9 cellular contexts compared by ENCODE assay signal in the genomic region with DNA sequence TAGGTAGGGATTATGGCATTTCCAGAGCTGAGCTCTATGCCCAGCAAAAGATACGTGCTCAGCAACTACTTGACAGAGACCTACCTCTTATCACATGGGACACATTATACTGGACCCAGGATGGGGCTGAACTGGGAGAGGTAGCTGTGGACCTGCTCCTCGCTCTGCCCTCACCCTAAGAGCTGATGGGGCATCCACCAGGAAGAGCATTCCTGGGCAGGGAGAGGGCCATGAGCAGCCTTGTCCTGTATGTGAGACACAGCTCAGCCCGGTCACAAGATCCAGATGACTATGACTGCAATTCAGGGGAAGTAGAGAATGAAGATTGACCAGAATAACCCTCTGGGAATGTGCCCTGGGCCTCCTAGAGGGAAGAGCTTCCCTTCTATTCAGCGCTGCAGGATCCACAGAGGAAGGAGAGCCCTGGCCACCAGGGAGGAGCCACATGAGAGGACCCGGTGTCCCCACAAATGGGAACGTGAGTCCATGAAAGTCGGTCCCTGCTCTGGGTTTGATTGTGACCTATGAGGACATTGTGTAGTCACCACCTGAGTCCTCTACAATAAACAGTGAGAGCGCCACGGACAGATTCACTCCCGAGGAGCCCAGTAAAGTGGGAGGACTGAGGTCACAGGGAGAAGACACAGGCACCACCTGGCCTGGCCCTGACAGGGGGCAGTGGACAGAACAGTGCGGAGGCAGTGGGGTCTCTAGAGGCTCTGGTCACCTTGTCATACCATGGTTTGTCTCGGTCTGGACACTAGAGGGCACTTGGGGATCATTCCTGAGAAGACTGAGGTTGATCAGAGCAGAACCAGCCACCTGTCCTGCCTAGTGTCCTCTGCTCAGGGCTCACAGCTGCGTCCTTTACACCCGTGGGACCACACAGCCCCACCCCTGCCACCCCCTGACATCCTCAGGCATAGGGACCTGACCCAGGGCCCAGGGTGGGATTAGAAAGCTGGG.
DNase-seq lines count a peak whose midpoint lies in the region; ATAC-seq, FAIRE-seq and TF ChIP-seq lines count a peak whose summit lies in the region.
"Had no signal": no experiment of that assay in that cellular context is flagged by ENCODE, and none has a peak within 500 bp of the region (broad histone marks: within the 10 kb centered on the region; RNA-seq: fewer than 3 reads in every experiment).

No MANE protein-coding gene starts in this region.

- dilution Hi-C loops in keratinocyte (cut with MboI; ENCODE audit: extremely low pct_ligation_motif_present, low sequenced_read_pairs) = no loop called here

- TF ChIP-seq CTCF in Loucy (conservative IDR thresholded peaks at IDR 0.05; ENCODE audit: low read length) = peak; percentile 75
- TF ChIP-seq CTCF in WI38 (IDR thresholded peaks at IDR 0.05; ENCODE audit: low read depth, low read length) = peak; percentile 34; the same call in 1 of the 2 replicates
- peak; percentile 36 to 59 (median 50) for TF ChIP-seq CTCF in keratinocyte (optimal IDR thresholded peaks at IDR 0.05 in 1 of 3, IDR thresholded peaks at IDR 0.05 in 1 of 3, conservative IDR thresholded peaks at IDR 0.05 in 1 of 3; ENCODE audit: extremely low read depth in 1 of 3, insufficient read depth in 2 of 3, low read length in 3 of 3)

- H3K9me1 ChIP-seq in keratinocyte (ENCODE audit: control insufficient read depth, extremely low read depth, insufficient read depth, low read length) = no peaks in the 10 kb centered on the region

- ATAC-seq in HG03045 (IDR thresholded peaks at IDR 0.05; ENCODE audit: unreplicated experiment) (no peak), GM19452 (IDR thresholded peaks at IDR 0.05; ENCODE audit: unreplicated experiment) (no peak), HG02678 (IDR thresholded peaks at IDR 0.05; ENCODE audit: unreplicated experiment) (no peak)

- H3K4me1 ChIP-seq in Loucy (ENCODE audit: insufficient read depth, low read length, poor library complexity, severe bottlenecking) = peaks cover 12% of the 10 kb centered on the region
- H3K4me1 ChIP-seq in keratinocyte (ENCODE audit: control insufficient read depth, extremely low read depth, insufficient read depth, low read length) = no peaks in the 10 kb centered on the region
- H3K4me1 ChIP-seq: psoas muscle had no signal

- no peak for FAIRE-seq in keratinocyte (lab: Jason Lieb, UNC)

- H3K79me2 ChIP-seq in Loucy (ENCODE audit: insufficient read depth, low read length) = no peaks in the 10 kb centered on the region
- no peaks in the 10 kb centered on the region for H3K79me2 ChIP-seq in keratinocyte (ENCODE audit: control insufficient read depth, insufficient read depth, low read length)

- H4K20me1 ChIP-seq in Loucy (ENCODE audit: insufficient read depth, low read length, poor library complexity, severe bottlenecking) (no peaks in the 10 kb centered on the region), keratinocyte (ENCODE audit: control insufficient read depth, extremely low read depth, insufficient read depth, low read length) (no peaks in the 10 kb centered on the region)

- DNase-seq in NCI-H524 (lab: John Stamatoyannopoulos, UW) (peak; percentile 43 to 72), NCI-H524 treated with DMSO at 0.1 percent for 48 hours (lab: John Stamatoyannopoulos, UW) (no peak), keratinocyte (ENCODE audit: low read depth, low spot score) (no peak)
- DNase-seq: psoas muscle had no signal

- H2AFZ ChIP-seq in Loucy (ENCODE audit: low read length) (no peak overlapping the region), keratinocyte (ENCODE audit: control insufficient read depth, low read length) (no peak overlapping the region)

- peak overlapping the region; percentile 63 for H3K4me2 ChIP-seq in Loucy (ENCODE audit: low read depth, low read length, poor library complexity, severe bottlenecking)
- H3K4me2 ChIP-seq in keratinocyte (ENCODE audit: control insufficient read depth, extremely low read depth, insufficient read depth, low read depth, low read length) = no peak overlapping the region

- no peaks in the 10 kb centered on the region for H3K36me3 ChIP-seq in Loucy (ENCODE audit: insufficient read depth, low read length)
- no peaks in the 10 kb centered on the region for H3K36me3 ChIP-seq in keratinocyte (ENCODE audit: control insufficient read depth in 2 of 2, extremely low read depth in 1 of 2, insufficient read depth in 2 of 2, low read length in 2 of 2)

- no peak overlapping the region for H3K27ac ChIP-seq in keratinocyte (ENCODE audit: control insufficient read depth, insufficient read depth, low read length)
- H3K27ac ChIP-seq: psoas muscle had no signal

- H3K9ac ChIP-seq in Loucy (ENCODE audit: low read depth, low read length, poor library complexity, severe bottlenecking) (no peak overlapping the region), keratinocyte (ENCODE audit: control insufficient read depth, extremely low read depth, insufficient read depth, low read length) (no peak overlapping the region)

- H3K9me2 ChIP-seq in Loucy (replicated peaks; ENCODE audit: low read depth, low read length) = no peaks in the 10 kb centered on the region

- H3F3A ChIP-seq in Loucy (ENCODE audit: low read depth) = no peaks in the 10 kb centered on the region

- no peaks in the 10 kb centered on the region for H3K9me3 ChIP-seq in Loucy (ENCODE audit: insufficient read depth, low read depth, low read length)
- H3K9me3 ChIP-seq in keratinocyte (ENCODE audit: control insufficient read depth, low read depth, low read length) = no peaks in the 10 kb centered on the region
- H3K9me3 ChIP-seq: psoas muscle had no signal

- no peaks in the 10 kb centered on the region for H3K27me3 ChIP-seq in Loucy (ENCODE audit: insufficient read depth, low read length, poor library complexity, severe bottlenecking)
- H3K27me3 ChIP-seq in keratinocyte (ENCODE audit: control insufficient read depth, extremely low read depth, insufficient read depth, low read length) = peaks cover 9% of the 10 kb centered on the region

- peak overlapping the region; percentile 38 for H3K4me3 ChIP-seq in Loucy (ENCODE audit: low read length, poor library complexity, severe bottlenecking)
- H3K4me3 ChIP-seq in WI38 (ENCODE audit: low read depth, low read length) = no peak overlapping the region
- no peak overlapping the region for H3K4me3 ChIP-seq in keratinocyte (ENCODE audit: control insufficient read depth in 2 of 3, extremely low read depth in 1 of 3, insufficient read depth in 2 of 3, low read depth in 1 of 3, low read length in 3 of 3)
- H3K4me3 ChIP-seq: psoas muscle had no signal

Comparison
In these comparisons a context has a peak if more than half of its experiments do, and no peak if none do; other contexts are left out.
1. DNase-seq: peak in NCI-H524 (2 of 2); none in NCI-H524 treated with DMSO at 0.1 percent for 48 hours (single experiment) and keratinocyte (single experiment).
2. Peak in every context shown above with its lines, with median percentiles within 50 percentile points of each other: CTCF ChIP-seq.